9 cellular contexts compared by ENCODE assay signal in the genomic region with DNA sequence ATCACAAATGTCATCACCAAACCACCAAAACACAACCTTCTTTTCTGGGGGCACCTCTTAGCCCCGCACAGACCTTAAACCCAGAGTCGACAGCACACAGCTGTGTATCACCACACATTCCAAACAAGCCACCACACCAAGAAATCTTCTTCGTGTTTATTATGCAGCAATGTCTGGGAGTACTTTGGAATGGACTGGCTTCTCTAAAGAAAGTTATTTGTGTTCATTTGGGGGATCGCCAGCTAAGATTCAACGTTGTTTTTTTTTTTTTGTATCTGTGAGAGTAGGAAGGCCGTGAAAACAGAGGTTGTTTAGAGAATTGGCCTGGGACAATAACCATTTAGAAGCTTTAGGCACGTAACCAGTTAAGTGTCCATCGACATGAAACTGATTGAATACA. TPM values are rescaled to one million over a fixed set of nuclear protein-coding genes. Genes with fewer than 3 reads are reported as not detected.
DNase-seq lines count a peak whose midpoint lies in the region; ATAC-seq and TF ChIP-seq lines count a peak whose summit lies in the region.
"Had no signal": no experiment of that assay in that cellular context is flagged by ENCODE, and none has a peak within 500 bp of the region (broad histone marks: within the 10 kb centered on the region; RNA-seq: fewer than 3 reads in every experiment).

No MANE protein-coding gene starts in this region.

- no peak for TF ChIP-seq CTCF in CD4-positive, alpha-beta T cell (IDR thresholded peaks at IDR 0.05)
- TF ChIP-seq CTCF in dorsolateral prefrontal cortex (IDR thresholded peaks at IDR 0.05 in 54 of 56, conservative IDR thresholded peaks at IDR 0.05 in 2 of 56; ENCODE audit: low read depth in 1 of 56, partially characterized antibody in 56 of 56): no peak
- TF ChIP-seq CTCF in BE2C (IDR thresholded peaks at IDR 0.05; ENCODE audit: low read depth, low read length): no peak

- peaks cover 12% of the 10 kb centered on the region for H3K36me3 Mint-ChIP-seq in CD4-positive, alpha-beta T cell (ENCODE audit: low read depth)
- no peaks in the 10 kb centered on the region for H3K36me3 Mint-ChIP-seq in IgD-negative memory B cell

- intact Hi-C loops in CD4-positive, alpha-beta T cell (cut with DNase I, micrococcal nuclease): loop anchor here (5.0 to 10.0 kb wide), 4 partner anchors 73 to 95 kb away; a partner anchor contains a TSS
- intact Hi-C loops in dorsolateral prefrontal cortex (cut with DNase I): loop anchor here in 1 of 2 donors (10.0 kb wide), 2 partner anchors 203 to 237 kb away; a partner anchor contains a TSS

- H3K4me1 ChIP-seq in BE2C: no peaks in the 10 kb centered on the region

- peak overlapping the region; percentile 88 for H3K4me3 Mint-ChIP-seq in CD4-positive, alpha-beta T cell
- peak overlapping the region; percentile 77 to 96 (median 84) for H3K4me3 Mint-ChIP-seq in IgD-negative memory B cell

- ATAC-seq in CD4-positive, alpha-beta T cell (ENCODE audit: poor library complexity): no peak
- ATAC-seq in GM21528 (IDR thresholded peaks at IDR 0.05; ENCODE audit: low FRiP score, unreplicated experiment) (no peak), HG02759 (IDR thresholded peaks at IDR 0.05; ENCODE audit: unreplicated experiment) (no peak)

- H3K27me3 Mint-ChIP-seq in CD4-positive, alpha-beta T cell: no peaks in the 10 kb centered on the region
- no peaks in the 10 kb centered on the region for H3K27me3 Mint-ChIP-seq in IgD-negative memory B cell

- peaks cover 35% of the 10 kb centered on the region for H3K4me1 Mint-ChIP-seq in CD4-positive, alpha-beta T cell (ENCODE audit: low read depth)
- peaks cover 26 to 32% (median 29%) of the 10 kb centered on the region in 3 donors for H3K4me1 Mint-ChIP-seq in IgD-negative memory B cell

- H3K27ac ChIP-seq in CD4-positive, alpha-beta T cell (ENCODE audit: low read depth, low read length): no peak overlapping the region
- peak overlapping the region; percentile 41 to 95 (median 87) for H3K27ac ChIP-seq in dorsolateral prefrontal cortex
- H3K27ac ChIP-seq: neutrophil had no signal

- DNase-seq in CD4-positive, alpha-beta T cell: no peak
- DNase-seq in dorsolateral prefrontal cortex (no peak), non-pigmented ciliary epithelial cell (ENCODE audit: low read depth) (peak; percentile 32), BE2C (no peak), NCI-H774 (lab: John Stamatoyannopoulos, UW) (no peak)

- H3K9me3 Mint-ChIP-seq in CD4-positive, alpha-beta T cell: no peaks in the 10 kb centered on the region
- no peaks in the 10 kb centered on the region for H3K9me3 Mint-ChIP-seq in IgD-negative memory B cell

- CTCF ChIA-PET in CD4-positive, alpha-beta T cell (lab: Charles Lee): no interaction called here

- POLR2A ChIA-PET in CD4-positive, alpha-beta T cell (lab: Charles Lee): interaction anchor here (0.6 to 1.9 kb wide), 2 partner anchors 36 to 243 kb away, joined by 3 to 7 read pairs; no protein-coding TSS in a partner anchor

- no peaks in the 10 kb centered on the region for H3K27me3 ChIP-seq in CD4-positive, alpha-beta T cell (ENCODE audit: control insufficient read depth, insufficient read depth, low read length)
- H3K27me3 ChIP-seq in dorsolateral prefrontal cortex: no peaks in the 10 kb centered on the region
- no peaks in the 10 kb centered on the region for H3K27me3 ChIP-seq in BE2C

- peak overlapping the region in 32 of 59 donors; percentile 34 to 97 (median 83) for H3K4me3 ChIP-seq in dorsolateral prefrontal cortex
- H3K4me3 ChIP-seq in BE2C (ENCODE audit: low read depth, low read length): no peak overlapping the region

- H3K9me3 ChIP-seq in CD4-positive, alpha-beta T cell (ENCODE audit: control insufficient read depth, low read length): no peaks in the 10 kb centered on the region
- no peaks in the 10 kb centered on the region for H3K9me3 ChIP-seq in BE2C
- H3K9me3 ChIP-seq: neutrophil had no signal

- peak overlapping the region; percentile 89 for H3K27ac Mint-ChIP-seq in CD4-positive, alpha-beta T cell
- H3K27ac Mint-ChIP-seq in IgD-negative memory B cell: peak overlapping the region; percentile 88 to 97 (median 88)

- H3K36me3 ChIP-seq in BE2C: peaks cover 3% of the 10 kb centered on the region
- H3K36me3 ChIP-seq: neutrophil had no signal

RNA-seq across cellular contexts. Expression of a gene that starts 1.0 kb away (rescaled TPM):
- total RNA-seq in CD4-positive, alpha-beta T cell: 10 to 100 TPM; 27.0 to 30.9 TPM
- polyA plus RNA-seq in IgD-negative memory B cell: 8.8 TPM
- total RNA-seq in dorsolateral prefrontal cortex: 100 to 1,000 TPM in 6 of 120 experiments, 10 to 100 TPM in 114; 45.5 to 111 (median 79.6) TPM
- polyA plus RNA-seq in BE2C (2012; ENCODE audit: insufficient read depth, insufficient read length, low read depth): 25.1 TPM
